Comparison of ENCODE assay signal across 1 cellular context in the genomic region with DNA sequence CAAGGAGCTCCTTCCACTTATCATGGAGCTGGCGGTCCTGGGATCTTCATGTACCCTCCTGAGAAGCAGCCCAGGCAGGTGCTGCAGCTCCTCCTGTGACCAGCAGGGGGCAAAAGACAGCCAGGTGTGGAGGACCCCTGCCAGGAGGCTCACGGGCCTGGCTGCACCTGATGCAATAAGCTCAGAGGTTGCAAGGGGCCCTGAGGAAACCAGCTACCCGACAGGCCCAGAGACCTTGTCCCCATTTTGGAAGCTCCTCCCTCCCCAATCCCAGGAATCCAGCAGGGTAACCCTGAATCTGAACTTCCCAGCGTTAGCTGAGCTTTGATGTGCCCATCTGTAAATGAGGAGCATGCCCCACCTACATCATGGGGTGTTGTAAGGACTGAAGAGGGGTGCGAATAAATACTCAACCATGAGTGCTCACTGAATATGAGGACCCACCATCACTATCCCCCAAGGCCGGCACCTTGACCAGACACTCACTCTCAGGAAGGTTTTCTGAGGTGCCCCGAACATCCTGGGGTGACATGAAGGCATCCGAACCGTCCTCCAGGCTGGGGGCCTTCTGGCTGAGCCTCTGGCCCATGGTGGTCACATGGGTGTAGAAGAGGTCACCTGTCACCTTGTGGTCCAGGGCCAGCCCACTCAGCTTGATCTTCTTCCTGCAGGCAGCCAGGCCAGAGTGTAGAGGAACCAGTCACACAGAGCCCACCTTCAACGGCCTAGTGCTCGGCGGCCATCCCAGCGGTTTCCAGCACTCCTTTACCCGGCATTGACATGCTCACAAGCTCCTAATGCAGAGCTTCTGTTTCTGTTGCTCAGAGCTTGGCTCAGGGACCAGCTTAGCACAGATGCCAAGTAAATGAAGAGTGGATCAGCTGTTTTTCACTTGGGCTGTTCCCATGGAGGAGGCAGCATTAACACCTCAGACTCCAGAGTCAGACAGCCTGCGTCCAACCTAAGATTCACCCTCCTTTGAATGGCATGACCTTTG.
TF ChIP-seq lines count a peak whose summit lies in the region.

No MANE protein-coding gene starts in this region.

TF ChIP-seq in WTC11, 78 proteins besides CTCF, POLR2A, EP300 and RAD21 (continued from another document):
- TF ChIP-seq, protein P1, sequence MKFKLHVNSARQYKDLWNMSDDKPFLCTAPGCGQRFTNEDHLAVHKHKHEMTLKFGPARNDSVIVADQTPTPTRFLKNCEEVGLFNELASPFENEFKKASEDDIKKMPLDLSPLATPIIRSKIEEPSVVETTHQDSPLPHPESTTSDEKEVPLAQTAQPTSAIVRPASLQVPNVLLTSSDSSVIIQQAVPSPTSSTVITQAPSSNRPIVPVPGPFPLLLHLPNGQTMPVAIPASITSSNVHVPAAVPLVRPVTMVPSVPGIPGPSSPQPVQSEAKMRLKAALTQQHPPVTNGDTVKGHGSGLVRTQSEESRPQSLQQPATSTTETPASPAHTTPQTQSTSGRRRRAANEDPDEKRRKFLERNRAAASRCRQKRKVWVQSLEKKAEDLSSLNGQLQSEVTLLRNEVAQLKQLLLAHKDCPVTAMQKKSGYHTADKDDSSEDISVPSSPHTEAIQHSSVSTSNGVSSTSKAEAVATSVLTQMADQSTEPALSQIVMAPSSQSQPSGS (CRISPR knock-in tag; IDR thresholded peaks at IDR 0.05; ENCODE audit: borderline replicate concordance, low read depth): no peak
- TF ChIP-seq TEAD4 (CRISPR knock-in tag; IDR thresholded peaks at IDR 0.05) (no peak; the same call in 1 of the 2 replicates), MXD4 (CRISPR knock-in tag; IDR thresholded peaks at IDR 0.05; ENCODE audit: borderline replicate concordance) (no peak), ZNF423 (CRISPR knock-in tag; IDR thresholded peaks at IDR 0.05) (peak; percentile 77), EMX1 (CRISPR knock-in tag; IDR thresholded peaks at IDR 0.05) (peak; percentile 83; the same call in 1 of the 2 replicates), USF2 (CRISPR knock-in tag; IDR thresholded peaks at IDR 0.05) (peak; percentile 48; the same call in 1 of the 2 replicates), MLX (CRISPR knock-in tag; IDR thresholded peaks at IDR 0.05) (no peak), GABPB1 (CRISPR knock-in tag; IDR thresholded peaks at IDR 0.05) (peak; percentile 100), ZNF671 (CRISPR knock-in tag; IDR thresholded peaks at IDR 0.05) (0 out of 2 replicates have a peak, but pooled peaks have one; percentile 18), FOXP1 (CRISPR knock-in tag; IDR thresholded peaks at IDR 0.05; ENCODE audit: borderline replicate concordance) (no peak), ZNF121 (CRISPR knock-in tag; IDR thresholded peaks at IDR 0.05) (peak; percentile 69; the same call in 1 of the 2 replicates), GRHL2 (CRISPR knock-in tag; IDR thresholded peaks at IDR 0.05; ENCODE audit: insufficient replicate concordance, severe bottlenecking) (no peak), FOXJ3 (CRISPR knock-in tag; IDR thresholded peaks at IDR 0.05; ENCODE audit: borderline replicate concordance) (no peak), NR3C1 (CRISPR knock-in tag; conservative IDR thresholded peaks at IDR 0.05; ENCODE audit: low read depth) (no peak)
TF ChIP-seq in WTC11: peak in this region for 10.
